Comparison of ENCODE assay signal across 10 cellular contexts in genomic region chr6:129662980-129663431, GRCh38.
DNase-seq lines count a peak whose midpoint lies in the region; ATAC-seq and TF ChIP-seq lines count a peak whose summit lies in the region.
"Had no signal": no experiment of that assay in that cellular context is flagged by ENCODE, and none has a peak within 500 bp of the region (broad histone marks: within the 10 kb centered on the region; RNA-seq: fewer than 3 reads in every experiment).

No MANE protein-coding gene starts in this region.

- no peak for TF ChIP-seq CTCF in GM06990 (IDR thresholded peaks at IDR 0.05; ENCODE audit: insufficient read depth, low read length, poor library complexity, severe bottlenecking)

- DNase-seq in GM06990 (ENCODE audit: extremely low read depth, insufficient read length) (peak; percentile 57), NCI-H1436 treated with DMSO at 0.1 percent for 48 hours (lab: John Stamatoyannopoulos, UW) (no peak), NCI-H345 treated with DMSO at 0.1 percent for 48 hours (lab: John Stamatoyannopoulos, UW; ENCODE audit: unreplicated experiment) (no peak), NCI-H69 (lab: John Stamatoyannopoulos, UW) (no peak)
- no peak for DNase-seq in effector memory CD4-positive, alpha-beta T cell
- DNase-seq: HCEC 1CT, NCI-H526 had no signal

- no peaks in the 10 kb centered on the region for H3K36me3 ChIP-seq in GM06990 (ENCODE audit: control insufficient read depth, insufficient read depth, low read length)
- no peaks in the 10 kb centered on the region for H3K36me3 ChIP-seq in effector memory CD4-positive, alpha-beta T cell (ENCODE audit: control insufficient read depth, insufficient read depth, low read length)

- peak; percentile 60 for ATAC-seq in GM19023 (IDR thresholded peaks at IDR 0.05; ENCODE audit: unreplicated experiment)
- peak; percentile 60 for ATAC-seq in HG02678 (IDR thresholded peaks at IDR 0.05; ENCODE audit: unreplicated experiment)
- ATAC-seq in HG03565 (IDR thresholded peaks at IDR 0.05; ENCODE audit: unreplicated experiment): peak; percentile 83

- no peaks in the 10 kb centered on the region for H3K9me3 ChIP-seq in effector memory CD4-positive, alpha-beta T cell (ENCODE audit: control insufficient read depth, low read length)

- no peaks in the 10 kb centered on the region for H3K4me1 ChIP-seq in effector memory CD4-positive, alpha-beta T cell (ENCODE audit: control insufficient read depth, insufficient read depth, low read length, poor library complexity, severe bottlenecking)

- no peak overlapping the region for H3K27ac ChIP-seq in effector memory CD4-positive, alpha-beta T cell (ENCODE audit: insufficient read depth, low read length, poor library complexity, severe bottlenecking)

- H3K4me3 ChIP-seq in GM06990 (replicated peaks; ENCODE audit: low read depth, low read length): no peak overlapping the region
- H3K4me3 ChIP-seq in effector memory CD4-positive, alpha-beta T cell (ENCODE audit: insufficient read depth, low read depth, low read length, poor library complexity, severe bottlenecking): no peak overlapping the region

- H3K27me3 ChIP-seq in GM06990 (replicated peaks; ENCODE audit: control insufficient read depth, insufficient read depth, low read length): no peaks in the 10 kb centered on the region
- no peaks in the 10 kb centered on the region for H3K27me3 ChIP-seq in effector memory CD4-positive, alpha-beta T cell (replicated peaks; ENCODE audit: control insufficient read depth, insufficient read depth, low read length, poor library complexity, severe bottlenecking)
